25 cellular contexts compared by ENCODE assay signal in the genomic region with DNA sequence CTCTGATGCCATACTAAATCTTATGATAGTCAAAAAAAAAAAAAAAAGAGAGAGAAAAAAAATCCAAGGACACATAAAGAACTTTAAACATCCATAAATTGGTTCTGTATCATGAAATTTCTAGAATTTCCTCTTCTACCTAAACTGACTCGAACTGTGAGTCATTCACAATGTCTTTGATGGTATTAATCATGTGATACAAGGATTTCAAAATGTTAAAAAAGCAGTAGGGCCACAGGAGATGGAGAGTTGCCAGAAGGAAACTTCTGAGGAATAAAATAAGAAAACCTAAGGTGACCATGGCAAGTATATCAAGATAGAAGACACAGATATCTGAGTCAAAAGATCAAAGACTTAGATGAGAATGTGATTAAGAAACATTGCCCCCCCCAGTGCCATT.
"Had no signal": no experiment of that assay in that cellular context is flagged by ENCODE, and none has a peak within 500 bp of the region (broad histone marks: within the 10 kb centered on the region; RNA-seq: fewer than 3 reads in every experiment).

No MANE protein-coding gene starts in this region.

- H3K4me1 Mint-ChIP-seq: naive thymus-derived CD8-positive, alpha-beta T cell; neural progenitor cell; stimulated activated memory B cell treated with anti-CD40 and anti-IgM and Interleukin-4, amounts not matched to agents 10 μg/mL and 1 μg/mL and 100 μg/mL, for 72 hours had no signal

- H3K4me3 ChIP-seq: esophagus squamous epithelium, heart right ventricle, mucosa of descending colon, neural progenitor cell, prostate gland, spleen, tibial artery, upper lobe of left lung, uterus had no signal

- H3K9me3 Mint-ChIP-seq: neural progenitor cell had no signal

- ATAC-seq: foreskin keratinocyte; heart right ventricle; left lobe of liver; mucosa of descending colon; naive thymus-derived CD8-positive, alpha-beta T cell; sciatic nerve; stimulated activated memory B cell treated with anti-CD40 and anti-IgM and Interleukin-4, amounts not matched to agents 10 μg/mL and 1 μg/mL and 100 μg/mL, for 72 hours had no signal

- H3K27me3 ChIP-seq: esophagus squamous epithelium, foreskin keratinocyte, heart right ventricle, neural progenitor cell, spleen, tibial artery, upper lobe of left lung, uterus had no signal

- H3K36me3 Mint-ChIP-seq: neural progenitor cell; stimulated activated memory B cell treated with anti-CD40 and anti-IgM and Interleukin-4, amounts not matched to agents 10 μg/mL and 1 μg/mL and 100 μg/mL, for 72 hours had no signal

- H3K27ac Mint-ChIP-seq: naive thymus-derived CD8-positive, alpha-beta T cell; neural progenitor cell; stimulated activated memory B cell treated with anti-CD40 and anti-IgM and Interleukin-4, amounts not matched to agents 10 μg/mL and 1 μg/mL and 100 μg/mL, for 72 hours; stimulated activated naive CD8-positive, alpha-beta T cell treated with anti-CD3 and anti-CD28 coated beads, Interleukin-15, Interleukin-2, amounts not matched to agents 100 ng/mL and 50 ng/mL, for 24 hours had no signal

- H3K4me3 Mint-ChIP-seq: naive thymus-derived CD8-positive, alpha-beta T cell; neural progenitor cell; stimulated activated memory B cell treated with anti-CD40 and anti-IgM and Interleukin-4, amounts not matched to agents 10 μg/mL and 1 μg/mL and 100 μg/mL, for 72 hours; stimulated activated naive CD8-positive, alpha-beta T cell treated with anti-CD3 and anti-CD28 coated beads, Interleukin-15, Interleukin-2, amounts not matched to agents 100 ng/mL and 50 ng/mL, for 24 hours had no signal

- H3K27ac ChIP-seq: esophagus squamous epithelium, foreskin keratinocyte, heart right ventricle, neural progenitor cell, parathyroid adenoma, prostate gland, spleen, tibial artery, upper lobe of left lung, uterus had no signal

- H3K27me3 Mint-ChIP-seq: naive thymus-derived CD8-positive, alpha-beta T cell; stimulated activated memory B cell treated with anti-CD40 and anti-IgM and Interleukin-4, amounts not matched to agents 10 μg/mL and 1 μg/mL and 100 μg/mL, for 72 hours; stimulated activated naive CD8-positive, alpha-beta T cell treated with anti-CD3 and anti-CD28 coated beads, Interleukin-15, Interleukin-2, amounts not matched to agents 100 ng/mL and 50 ng/mL, for 24 hours had no signal

- H3K36me3 ChIP-seq: esophagus squamous epithelium, heart right ventricle, neural progenitor cell, prostate gland, spleen, tibial artery, upper lobe of left lung, uterus had no signal

- DNase-seq: dermis blood vessel endothelial cell; esophagus squamous epithelium; heart right ventricle; hypothalamus; islet precursor cell; mammary epithelial cell; mucosa of descending colon; naive thymus-derived CD8-positive, alpha-beta T cell; nucleus accumbens; retina; spleen; stimulated activated CD4-positive, alpha-beta T cell treated with anti-CD3 and anti-CD28 coated beads, Interleukin-15, amount 100 ng/mL, for 24 hours; stimulated activated CD4-positive, alpha-beta T cell treated with anti-CD3 and anti-CD28 coated beads, Interleukin-1b, Interleukin-23, amount 100 ng/mL, for 48 hours; stimulated activated CD4-positive, alpha-beta T cell treated with anti-CD3 and anti-CD28 coated beads, Interleukin-4, amount 100 ng/mL, for 24 hours; tibial artery; upper lobe of left lung; uterus had no signal
